In genomic region chr6:53240139-53240538, GRCh38 we compare ENCODE assay signal across 23 cellular contexts.
DNase-seq lines count a peak whose midpoint lies in the region; ATAC-seq and TF ChIP-seq lines count a peak whose summit lies in the region.
"Had no signal": no experiment of that assay in that cellular context is flagged by ENCODE, and none has a peak within 500 bp of the region (broad histone marks: within the 10 kb centered on the region; RNA-seq: fewer than 3 reads in every experiment).

No MANE protein-coding gene starts in this region.

- H3K27me3 ChIP-seq in CD4-positive, CD25-positive, alpha-beta regulatory T cell (ENCODE audit: control insufficient read depth, insufficient read depth, low read length) = no peaks in the 10 kb centered on the region
- H3K27me3 ChIP-seq in neutrophil = no peaks in the 10 kb centered on the region
- H3K27me3 ChIP-seq: BE2C, MG63, Peyer's patch had no signal

- no peaks in the 10 kb centered on the region for H3K9me3 ChIP-seq in CD4-positive, CD25-positive, alpha-beta regulatory T cell (ENCODE audit: control insufficient read depth in 2 of 2, low read length in 2 of 2)
- no peaks in the 10 kb centered on the region for H3K9me3 ChIP-seq in neutrophil
- H3K9me3 ChIP-seq: BE2C, MG63, Peyer's patch had no signal

- H3K27ac ChIP-seq in CD4-positive, CD25-positive, alpha-beta regulatory T cell (ENCODE audit: insufficient read depth, low read length, poor library complexity, severe bottlenecking) = no peak overlapping the region
- peak overlapping the region; percentile 99 for H3K27ac ChIP-seq in neutrophil
- H3K27ac ChIP-seq: 22Rv1, GM23248, SK-N-MC had no signal

- H3K4me3 Mint-ChIP-seq in CD4-positive, CD25-positive, alpha-beta regulatory T cell = peak overlapping the region; percentile 45 to 74 (median 62)
- H3K4me3 Mint-ChIP-seq in activated T-helper 17 cell treated with anti-CD3 and anti-CD28 coated beads, Interleukin-2, amount 50 U/mL, for 72 hours = peak overlapping the region; percentile 39

- peaks cover 0 to 9% (median 1%) of the 10 kb centered on the region in 7 donors for H3K9me3 Mint-ChIP-seq in CD4-positive, CD25-positive, alpha-beta regulatory T cell
- H3K9me3 Mint-ChIP-seq in activated T-helper 17 cell treated with anti-CD3 and anti-CD28 coated beads, Interleukin-2, amount 50 U/mL, for 72 hours = no peaks in the 10 kb centered on the region

- TF ChIP-seq CTCF in neutrophil (IDR thresholded peaks at IDR 0.05) = no peak

- H3K4me1 ChIP-seq in CD4-positive, CD25-positive, alpha-beta regulatory T cell (ENCODE audit: control insufficient read depth, insufficient read depth, low read length, poor library complexity, severe bottlenecking) = peaks cover 34% of the 10 kb centered on the region
- peaks cover 58 to 67% of the 10 kb centered on the region in 2 experiments for H3K4me1 ChIP-seq in neutrophil (ENCODE audit: control insufficient read depth in 1 of 2, insufficient read depth in 1 of 2, low read depth in 1 of 2, low read length in 1 of 2)
- H3K4me1 ChIP-seq: BE2C had no signal

- H3K27ac Mint-ChIP-seq in CD4-positive, CD25-positive, alpha-beta regulatory T cell = peak overlapping the region in 1 of 3 donors; percentile 64
- H3K27ac Mint-ChIP-seq in activated T-helper 17 cell treated with anti-CD3 and anti-CD28 coated beads, Interleukin-2, amount 50 U/mL, for 72 hours = peak overlapping the region; percentile 83

- DNase-seq in activated CD4-positive, CD25-positive, alpha-beta regulatory T cell (lab: John Stamatoyannopoulos, UW) = no peak
- DNase-seq in CD4-positive, CD25-positive, alpha-beta regulatory T cell = no peak
- DNase-seq in NAMALWA (ENCODE audit: low spot score) (no peak), DMS153 (lab: John Stamatoyannopoulos, UW) (no peak)
- DNase-seq: BE2C, GM23248, H7, KG1, MG63, NCI-H1694, NCI-H2081 treated with DMSO at 0.1 percent for 48 hours, NCI-H2171 treated with DMSO at 0.1 percent for 48 hours, NCI-H345, NCI-H510A treated with DMSO at 0.1 percent for 48 hours, OCI-M1, SHP77 treated with DMSO at 0.1 percent for 48 hours had no signal

- peaks cover 12% of the 10 kb centered on the region for H3K36me3 Mint-ChIP-seq in CD4-positive, CD25-positive, alpha-beta regulatory T cell
- no peaks in the 10 kb centered on the region for H3K36me3 Mint-ChIP-seq in activated T-helper 17 cell treated with anti-CD3 and anti-CD28 coated beads, Interleukin-2, amount 50 U/mL, for 72 hours (ENCODE audit: low read depth)

- ATAC-seq in activated CD4-positive, CD25-positive, alpha-beta regulatory T cell treated with anti-CD3 and anti-CD28 coated beads, Interleukin-2, amount 50 U/mL, for 24 hours = peak; percentile 27 to 28
- no peak for ATAC-seq in CD4-positive, CD25-positive, alpha-beta regulatory T cell (ENCODE audit: low read depth in 2 of 2)
- peak; percentile 48 for ATAC-seq in activated T-helper 17 cell treated with anti-CD3 and anti-CD28 coated beads, Interleukin-2, amount 50 U/mL, for 72 hours (replicated peaks)
- no peak for ATAC-seq in HG02870 (IDR thresholded peaks at IDR 0.05; ENCODE audit: unreplicated experiment)

- H3K27me3 Mint-ChIP-seq in CD4-positive, CD25-positive, alpha-beta regulatory T cell = no peaks in the 10 kb centered on the region
- no peaks in the 10 kb centered on the region for H3K27me3 Mint-ChIP-seq in activated T-helper 17 cell treated with anti-CD3 and anti-CD28 coated beads, Interleukin-2, amount 50 U/mL, for 72 hours

- no peaks in the 10 kb centered on the region for H3K36me3 ChIP-seq in CD4-positive, CD25-positive, alpha-beta regulatory T cell (ENCODE audit: control insufficient read depth, insufficient read depth, low read length)
- no peaks in the 10 kb centered on the region for H3K36me3 ChIP-seq in neutrophil
- H3K36me3 ChIP-seq: BE2C, MG63, Peyer's patch had no signal

- H3K4me1 Mint-ChIP-seq in CD4-positive, CD25-positive, alpha-beta regulatory T cell = peaks cover 30 to 79% (median 51%) of the 10 kb centered on the region in 4 donors
- H3K4me1 Mint-ChIP-seq in activated T-helper 17 cell treated with anti-CD3 and anti-CD28 coated beads, Interleukin-2, amount 50 U/mL, for 72 hours = peaks cover 42% of the 10 kb centered on the region

- peak overlapping the region; percentile 67 for H3K4me3 ChIP-seq in CD4-positive, CD25-positive, alpha-beta regulatory T cell (ENCODE audit: low read depth, low read length)
- H3K4me3 ChIP-seq in neutrophil (ENCODE audit: low read depth in 1 of 2, low read length in 1 of 2) = peak overlapping the region; percentile 56 to 57
- H3K4me3 ChIP-seq: GM23248, MG63, Peyer's patch, SK-N-MC had no signal

Comparison
In these comparisons a context has a peak if more than half of its experiments do, and no peak if none do; other contexts are left out.
1. ATAC-seq: peak in activated CD4-positive, CD25-positive, alpha-beta regulatory T cell treated with anti-CD3 and anti-CD28 coated beads, Interleukin-2, amount 50 U/mL, for 24 hours (2 of 2) and activated T-helper 17 cell treated with anti-CD3 and anti-CD28 coated beads, Interleukin-2, amount 50 U/mL, for 72 hours (single experiment); none in CD4-positive, CD25-positive, alpha-beta regulatory T cell (0 of 2) and HG02870 (single experiment).